Comparison of ENCODE assay signal across 5 cellular contexts in genomic region chr2:71517851-71518250, GRCh38.
"Had no signal": no experiment of that assay in that cellular context is flagged by ENCODE, and none has a peak within 500 bp of the region (broad histone marks: within the 10 kb centered on the region; RNA-seq: fewer than 3 reads in every experiment).

No MANE protein-coding gene starts in this region.

- DNase-seq: H9, HCEC 1CT, IMR-90 had no signal

- ATAC-seq: GM23338, K562 had no signal

- H3K4me3 ChIP-seq: GM23338, K562 had no signal
